Comparison of ENCODE assay signal across 17 cellular contexts in the genomic region with DNA sequence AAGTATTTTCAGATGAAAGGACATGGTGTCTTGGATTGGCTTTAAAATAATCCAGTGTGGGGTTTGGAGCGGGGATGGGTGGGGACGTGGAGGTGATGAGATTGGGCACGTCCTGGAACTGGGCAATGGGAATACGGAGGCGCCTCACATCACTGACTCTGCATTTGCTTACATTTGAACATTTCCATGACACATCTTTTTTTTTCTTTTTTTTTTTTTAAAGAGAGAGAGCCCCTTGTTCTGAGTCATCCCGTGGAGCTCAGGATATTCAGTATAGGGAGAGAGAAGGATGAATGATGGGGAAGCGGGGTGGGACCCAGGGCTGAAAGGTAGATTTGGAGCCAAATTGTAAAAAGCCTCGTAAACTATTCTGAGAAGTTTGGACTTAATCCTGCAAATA.
DNase-seq lines count a peak whose midpoint lies in the region; ATAC-seq and TF ChIP-seq lines count a peak whose summit lies in the region.
"Had no signal": no experiment of that assay in that cellular context is flagged by ENCODE, and none has a peak within 500 bp of the region (broad histone marks: within the 10 kb centered on the region; RNA-seq: fewer than 3 reads in every experiment).

No MANE protein-coding gene starts in this region.

- peak in 1 of 2 donors; percentile 46 for ATAC-seq in upper lobe of left lung (ENCODE audit: low FRiP score in 2 of 2)
- no peak for ATAC-seq in stimulated activated naive B cell treated with anti-CD40 and anti-IgM and Interleukin-4, amounts not matched to agents 10 μg/mL and 1 μg/mL and 100 μg/mL, for 72 hours (replicated peaks)
- no peak for ATAC-seq in HG02885 (IDR thresholded peaks at IDR 0.05; ENCODE audit: poor library complexity, unreplicated experiment)
- no peak for ATAC-seq in GM18867 (IDR thresholded peaks at IDR 0.05; ENCODE audit: unreplicated experiment)

- no peak overlapping the region for H3K4me3 ChIP-seq in GM23248
- no peak overlapping the region for H3K4me3 ChIP-seq in choroid plexus epithelial cell (ENCODE audit: low read depth, low read length)
- no peak overlapping the region for H3K4me3 ChIP-seq in upper lobe of left lung

- no peaks in the 10 kb centered on the region for H3K79me2 ChIP-seq in GM23248 (ENCODE audit: insufficient read depth)

- no peaks in the 10 kb centered on the region for H3K27me3 Mint-ChIP-seq in mesothelial cell of epicardium (ENCODE audit: low read depth)
- peaks cover 4 to 15% of the 10 kb centered on the region in 2 donors for H3K27me3 Mint-ChIP-seq in stimulated activated naive B cell treated with anti-CD40 and anti-IgM and Interleukin-4, amounts not matched to agents 10 μg/mL and 1 μg/mL and 100 μg/mL, for 72 hours
- H3K27me3 Mint-ChIP-seq: activated naive CD4-positive, alpha-beta T cell treated with anti-CD3 and anti-CD28 coated beads, Interleukin-2, amount 10 ng/mL, durations not matched to agents 7 days and 5 days had no signal

- H3K27ac ChIP-seq in GM23248 = no peak overlapping the region
- H3K27ac ChIP-seq in upper lobe of left lung = peak overlapping the region; percentile 86 to 94 (median 87)
- H3K27ac ChIP-seq: KMS-11 had no signal

- H4K20me1 ChIP-seq in GM23248 (ENCODE audit: insufficient read depth) = no peaks in the 10 kb centered on the region

- peak overlapping the region; percentile 18 for H2AFZ ChIP-seq in GM23248

- no peak for TF ChIP-seq POLR2A in upper lobe of left lung (IDR thresholded peaks at IDR 0.05)

- H3K36me3 Mint-ChIP-seq in mesothelial cell of epicardium = peaks cover 2% of the 10 kb centered on the region
- no peaks in the 10 kb centered on the region for H3K36me3 Mint-ChIP-seq in stimulated activated naive B cell treated with anti-CD40 and anti-IgM and Interleukin-4, amounts not matched to agents 10 μg/mL and 1 μg/mL and 100 μg/mL, for 72 hours
- H3K36me3 Mint-ChIP-seq: activated naive CD4-positive, alpha-beta T cell treated with anti-CD3 and anti-CD28 coated beads, Interleukin-2, amount 10 ng/mL, durations not matched to agents 7 days and 5 days; CD4-positive, CD25-positive, alpha-beta regulatory T cell had no signal

- H3K9me2 ChIP-seq in GM23248 (ENCODE audit: insufficient read depth) = no peaks in the 10 kb centered on the region

- H3K9me3 Mint-ChIP-seq in mesothelial cell of epicardium = peaks cover 4% of the 10 kb centered on the region
- H3K9me3 Mint-ChIP-seq in stimulated activated naive B cell treated with anti-CD40 and anti-IgM and Interleukin-4, amounts not matched to agents 10 μg/mL and 1 μg/mL and 100 μg/mL, for 72 hours = peaks cover 0 to 2% of the 10 kb centered on the region in 2 donors
- H3K9me3 Mint-ChIP-seq: activated naive CD4-positive, alpha-beta T cell treated with anti-CD3 and anti-CD28 coated beads, Interleukin-2, amount 10 ng/mL, durations not matched to agents 7 days and 5 days had no signal

- no peaks in the 10 kb centered on the region for H3K27me3 ChIP-seq in GM23248 (replicated peaks; ENCODE audit: insufficient read depth)
- H3K27me3 ChIP-seq in upper lobe of left lung = no peaks in the 10 kb centered on the region

- H3F3A ChIP-seq in GM23248 (ENCODE audit: insufficient read depth) = peaks cover 21% of the 10 kb centered on the region

- peak overlapping the region; percentile 77 for H3K27ac Mint-ChIP-seq in mesothelial cell of epicardium
- no peak overlapping the region for H3K27ac Mint-ChIP-seq in stimulated activated naive B cell treated with anti-CD40 and anti-IgM and Interleukin-4, amounts not matched to agents 10 μg/mL and 1 μg/mL and 100 μg/mL, for 72 hours
- H3K27ac Mint-ChIP-seq: activated naive CD4-positive, alpha-beta T cell treated with anti-CD3 and anti-CD28 coated beads, Interleukin-2, amount 10 ng/mL, durations not matched to agents 7 days and 5 days; CD4-positive, CD25-positive, alpha-beta regulatory T cell; T-helper 1 cell treated with Interleukin-12 subunit alpha and Interleukin-12 subunit beta and Interleukin-4 antibody, amounts not matched to agents 30 μg/mL and 1 μg/mL, for 36 hours had no signal

- no peak overlapping the region for H3K4me3 Mint-ChIP-seq in mesothelial cell of epicardium
- H3K4me3 Mint-ChIP-seq in stimulated activated naive B cell treated with anti-CD40 and anti-IgM and Interleukin-4, amounts not matched to agents 10 μg/mL and 1 μg/mL and 100 μg/mL, for 72 hours = no peak overlapping the region
- H3K4me3 Mint-ChIP-seq: activated naive CD4-positive, alpha-beta T cell treated with anti-CD3 and anti-CD28 coated beads, Interleukin-2, amount 10 ng/mL, durations not matched to agents 7 days and 5 days; CD4-positive, CD25-positive, alpha-beta regulatory T cell; T-helper 1 cell treated with Interleukin-12 subunit alpha and Interleukin-12 subunit beta and Interleukin-4 antibody, amounts not matched to agents 30 μg/mL and 1 μg/mL, for 36 hours had no signal

- H3K36me3 ChIP-seq in GM23248 (ENCODE audit: low read depth) (no peaks in the 10 kb centered on the region), upper lobe of left lung (no peaks in the 10 kb centered on the region)

- peaks cover 38% of the 10 kb centered on the region for H3K4me1 Mint-ChIP-seq in mesothelial cell of epicardium
- H3K4me1 Mint-ChIP-seq in stimulated activated naive B cell treated with anti-CD40 and anti-IgM and Interleukin-4, amounts not matched to agents 10 μg/mL and 1 μg/mL and 100 μg/mL, for 72 hours = no peaks in the 10 kb centered on the region
- H3K4me1 Mint-ChIP-seq: activated naive CD4-positive, alpha-beta T cell treated with anti-CD3 and anti-CD28 coated beads, Interleukin-2, amount 10 ng/mL, durations not matched to agents 7 days and 5 days had no signal

- TF ChIP-seq CTCF in choroid plexus epithelial cell (conservative IDR thresholded peaks at IDR 0.05; ENCODE audit: low read depth, low read length) = no peak
- no peak for TF ChIP-seq CTCF in mesothelial cell of epicardium (IDR thresholded peaks at IDR 0.05; ENCODE audit: unreplicated experiment)
- TF ChIP-seq CTCF in upper lobe of left lung (IDR thresholded peaks at IDR 0.05) = no peak

- H3K9ac ChIP-seq in GM23248 = no peak overlapping the region
- H3K9ac ChIP-seq: KMS-11 had no signal

- H3K4me1 ChIP-seq in GM23248 (ENCODE audit: insufficient read depth) (peaks cover 14% of the 10 kb centered on the region), upper lobe of left lung (peaks cover 19 to 45% (median 23%) of the 10 kb centered on the region in 4 donors)

- DNase-seq in GM23248 = peak; percentile 81
- DNase-seq in choroid plexus epithelial cell (ENCODE audit: low read depth) = peak; percentile 19
- no peak for DNase-seq in mesothelial cell of epicardium (ENCODE audit: low spot score in 2 of 2, unreplicated experiment in 2 of 2)
- DNase-seq in upper lobe of left lung = no peak
- no peak for DNase-seq in stimulated activated naive B cell treated with anti-CD40 and anti-IgM and Interleukin-4, amounts not matched to agents 10 μg/mL and 1 μg/mL and 100 μg/mL, for 72 hours
- DNase-seq: activated CD4-positive, alpha-beta T cell treated with anti-CD3 and anti-CD28 coated beads for 1 hour; activated CD8-positive, alpha-beta memory T cell treated with anti-CD3 and anti-CD28 coated beads, Interleukin-2, amount 50 U/mL, for 48 hours; activated naive CD4-positive, alpha-beta T cell treated with anti-CD3 and anti-CD28 coated beads, Interleukin-2, amount 10 ng/mL, durations not matched to agents 7 days and 5 days; CD4-positive, CD25-positive, alpha-beta regulatory T cell; central memory CD4-positive, alpha-beta T cell; NCI-H146; NCI-H69; stimulated activated CD4-positive, alpha-beta T cell treated with anti-CD3 and anti-CD28 coated beads, Interleukin-12 subunit alpha, Interleukin-12 subunit beta, amount 100 ng/mL, for 4 hours had no signal

- 21 to 32% methylated on average over 8 of the region's 8 CpGs for WGBS in GM23248 (ENCODE audit: low coverage in 1 of 2, low lambda C conversion rate in 2 of 2, missing lambda C conversion rate in 2 of 2), 2 experiments
- WGBS in upper lobe of left lung, 2 donors = 74 to 76% methylated on average over 8 of the region's 8 CpGs

- no peak for TF ChIP-seq EP300 in upper lobe of left lung (IDR thresholded peaks at IDR 0.05)

- H3K4me2 ChIP-seq in GM23248 (ENCODE audit: unreplicated experiment) = peak overlapping the region; percentile 6
- H3K4me2 ChIP-seq: KMS-11 had no signal

- in situ Hi-C loops in GM23248 (cut with MboI) = no loop called here

- no peaks in the 10 kb centered on the region for H3K9me3 ChIP-seq in GM23248 (ENCODE audit: low read depth)
- H3K9me3 ChIP-seq in upper lobe of left lung = no peaks in the 10 kb centered on the region

Comparison
In these comparisons a context has a peak if more than half of its experiments do, and no peak if none do; other contexts are left out.
1. DNase-seq: peak in GM23248 (single experiment) and choroid plexus epithelial cell (single experiment); none in mesothelial cell of epicardium (0 of 2), upper lobe of left lung (0 of 2) and stimulated activated naive B cell treated with anti-CD40 and anti-IgM and Interleukin-4, amounts not matched to agents 10 μg/mL and 1 μg/mL and 100 μg/mL, for 72 hours (single experiment).